7 cellular contexts compared by ENCODE assay signal in genomic region chr2:181457741-181458425, GRCh38.
A peak's percentile ranks its signal among the peaks of the same experiment; 100 is the strongest.
DNase-seq lines count a peak whose midpoint lies in the region; ATAC-seq and TF ChIP-seq lines count a peak whose summit lies in the region.

No MANE protein-coding gene starts in this region.

- in situ Hi-C loops in GM18951 (cut with MboI; ENCODE audit: low sequenced_read_pairs, unreplicated experiment), result loop anchor here (10.0 kb wide), 1 partner anchor 153 kb away; no protein-coding TSS in a partner anchor

- no peaks in the 10 kb centered on the region for H3K36me3 ChIP-seq in adipocyte (ENCODE audit: control insufficient read depth, insufficient read depth, low read length, severe bottlenecking)

- H3K4me1 ChIP-seq in adipocyte (ENCODE audit: control insufficient read depth, insufficient read depth, low read length), result peaks cover 30% of the 10 kb centered on the region

- peak; percentile 65 for TF ChIP-seq POLR2A in GM18951 (IDR thresholded peaks at IDR 0.05; ENCODE audit: extremely low read depth, insufficient read depth, insufficient read length)

- H3K9ac ChIP-seq in adipocyte (ENCODE audit: low read length), result peak overlapping the region; percentile 75

- H3K9me3 ChIP-seq in adipocyte (ENCODE audit: control insufficient read depth, low read length), result no peaks in the 10 kb centered on the region
- H3K9me3 ChIP-seq in iPS-18c (ENCODE audit: control insufficient read depth, insufficient read depth, low read length), result no peaks in the 10 kb centered on the region

- H3K27me3 ChIP-seq in adipocyte (replicated peaks; ENCODE audit: control insufficient read depth, insufficient read depth, low read length), result no peaks in the 10 kb centered on the region

- H3K4me3 ChIP-seq in adipocyte (ENCODE audit: low read length) (peak overlapping the region; percentile 89), iPS-18c (ENCODE audit: insufficient read depth, low read depth, low read length) (peak overlapping the region; percentile 79)

- DNase-seq in SKM-1 (lab: John Stamatoyannopoulos, UW; ENCODE audit: unreplicated experiment), result peak; percentile 34
- DNase-seq in adipocyte (ENCODE audit: low read depth), result peak; percentile 66
- peak; percentile 38 to 45 for DNase-seq in stimulated activated CD4-positive, alpha-beta T cell treated with anti-CD3 and anti-CD28 coated beads, Interleukin-15, amount 100 ng/mL, for 48 hours (ENCODE audit: low read depth in 2 of 2)

- ATAC-seq in HG03159 (IDR thresholded peaks at IDR 0.05; ENCODE audit: unreplicated experiment) (peak; percentile 18), GM21367 (IDR thresholded peaks at IDR 0.05; ENCODE audit: unreplicated experiment) (no peak)
